In genomic region chr2:128781888-128782385, GRCh38 we compare ENCODE assay signal across 14 cellular contexts.
DNase-seq lines count a peak whose midpoint lies in the region; ATAC-seq and TF ChIP-seq lines count a peak whose summit lies in the region.
"Had no signal": no experiment of that assay in that cellular context is flagged by ENCODE, and none has a peak within 500 bp of the region (broad histone marks: within the 10 kb centered on the region; RNA-seq: fewer than 3 reads in every experiment).

No MANE protein-coding gene starts in this region.

- TF ChIP-seq POLR2A in vagina (IDR thresholded peaks at IDR 0.05) = no peak

- ATAC-seq in left cardiac atrium (peak; percentile 24 to 38), Right ventricle myocardium superior (ENCODE audit: poor library complexity) (no peak)

- no peaks in the 10 kb centered on the region for H3K27me3 ChIP-seq in vagina

- no peak for DNase-seq in left cardiac atrium
- no peak for DNase-seq in Right ventricle myocardium superior
- peak; percentile 60 for DNase-seq in coronary artery (ENCODE audit: low spot score)
- DNase-seq in mesenteric fat pad (ENCODE audit: low spot score) = peak; percentile 43
- peak; percentile 62 to 88 for DNase-seq in vagina (ENCODE audit: extremely low spot score in 2 of 2)
- no peak for DNase-seq in GM19240 (ENCODE audit: insufficient read length, low spot score)
- no peak for DNase-seq in anterior cingulate cortex (lab: John Stamatoyannopoulos, UW)
- DNase-seq: COR-L47, DMS153, NCI-H1436 treated with DMSO at 0.1 percent for 48 hours, NCI-H2081 treated with DMSO at 0.1 percent for 48 hours, NCI-H524 had no signal

- no peak for TF ChIP-seq CTCF in coronary artery (IDR thresholded peaks at IDR 0.05)
- TF ChIP-seq CTCF in vagina (IDR thresholded peaks at IDR 0.05) = no peak

- intact Hi-C loops in left cardiac atrium (cut with DNase I) = no loop called here
- intact Hi-C loops in Right ventricle myocardium superior (cut with DNase I) = no loop called here
- intact Hi-C loops in vagina (cut with DNase I) = no loop called here

- H3K36me3 ChIP-seq in vagina = no peaks in the 10 kb centered on the region
- H3K36me3 ChIP-seq: HAP-1 had no signal

- H3K27ac ChIP-seq in coronary artery = no peak overlapping the region
- no peak overlapping the region for H3K27ac ChIP-seq in vagina
- H3K27ac ChIP-seq: KMS-11 had no signal

- H3K4me3 ChIP-seq in coronary artery = no peak overlapping the region
- H3K4me3 ChIP-seq in vagina = no peak overlapping the region
- H3K4me3 ChIP-seq: HAP-1 had no signal

- H3K4me1 ChIP-seq in vagina = peaks cover 3% of the 10 kb centered on the region
- H3K4me1 ChIP-seq: HAP-1 had no signal

- H3K9me3 ChIP-seq in vagina = no peaks in the 10 kb centered on the region
- H3K9me3 ChIP-seq: HAP-1 had no signal

Comparison
In these comparisons a context has a peak if more than half of its experiments do, and no peak if none do; other contexts are left out.
1. DNase-seq: peak in coronary artery (single experiment), mesenteric fat pad (single experiment) and vagina (2 of 2); none in left cardiac atrium (single experiment), Right ventricle myocardium superior (single experiment), GM19240 (single experiment) and anterior cingulate cortex (0 of 58).